Comparison of ENCODE assay signal across 15 cellular contexts in genomic region chr10:1411451-1411850, GRCh38.
A peak's percentile ranks its signal among the peaks of the same experiment; 100 is the strongest.
DNase-seq lines count a peak whose midpoint lies in the region; ATAC-seq and TF ChIP-seq lines count a peak whose summit lies in the region.
"Had no signal": no experiment of that assay in that cellular context is flagged by ENCODE, and none has a peak within 500 bp of the region (broad histone marks: within the 10 kb centered on the region; RNA-seq: fewer than 3 reads in every experiment).

No MANE protein-coding gene starts in this region.

- H3K36me3 Mint-ChIP-seq in chondrocyte (ENCODE audit: low read depth), result no peaks in the 10 kb centered on the region
- H3K36me3 Mint-ChIP-seq: CD4-positive, alpha-beta memory T cell had no signal

- peak; percentile 48 for DNase-seq in activated effector memory CD4-positive, alpha-beta T cell treated with anti-CD3 and anti-CD28 coated beads, Interleukin-2, amount 50 U/mL, for 16 hours
- no peak for DNase-seq in activated effector memory CD4-positive, alpha-beta T cell treated with Interleukin-2 at 50 U/mL for 16 hours
- DNase-seq in chondrocyte (ENCODE audit: low spot score) (peak; percentile 77), left lobe of liver (ENCODE audit: low spot score) (peak; percentile 37), stomach (peak; percentile 11), PC-3 (no peak)
- DNase-seq: ACHN; CD4-positive, alpha-beta memory T cell; GF-D8; H9 had no signal

- no peaks in the 10 kb centered on the region for H3K9me3 Mint-ChIP-seq in chondrocyte (ENCODE audit: low read depth)
- H3K9me3 Mint-ChIP-seq: GM23338, H9, IgD-negative memory B cell had no signal

- no peak overlapping the region for H2AFZ ChIP-seq in PC-3 (ENCODE audit: low read length)
- H2AFZ ChIP-seq: GM23338 had no signal

- no peaks in the 10 kb centered on the region for H3K79me2 ChIP-seq in PC-3 (ENCODE audit: low read length)

- H3K9ac ChIP-seq in PC-3 (ENCODE audit: low read length), result no peak overlapping the region

- no peak for TF ChIP-seq CTCF in chondrocyte (IDR thresholded peaks at IDR 0.05)
- TF ChIP-seq CTCF in stomach (IDR thresholded peaks at IDR 0.05), result no peak
- TF ChIP-seq CTCF in PC-3 (conservative IDR thresholded peaks at IDR 0.05; ENCODE audit: low read depth, low read length), result no peak

- H3K4me1 Mint-ChIP-seq in chondrocyte (ENCODE audit: low read depth), result no peaks in the 10 kb centered on the region
- H3K4me1 Mint-ChIP-seq: CD4-positive, alpha-beta memory T cell had no signal

- no peak overlapping the region for H3K27ac Mint-ChIP-seq in chondrocyte (ENCODE audit: unreplicated experiment)
- H3K27ac Mint-ChIP-seq: CD4-positive, alpha-beta memory T cell; GM23338; H9; IgD-negative memory B cell had no signal

- no peaks in the 10 kb centered on the region for H3K36me3 ChIP-seq in stomach
- no peaks in the 10 kb centered on the region for H3K36me3 ChIP-seq in PC-3 (ENCODE audit: low read depth, low read length)

- H3K4me3 Mint-ChIP-seq in chondrocyte (ENCODE audit: unreplicated experiment), result no peak overlapping the region
- H3K4me3 Mint-ChIP-seq: GM23338, H9 had no signal

- no peak overlapping the region for H3K4me3 ChIP-seq in stomach
- H3K4me3 ChIP-seq in PC-3 (ENCODE audit: low read length), result no peak overlapping the region
- H3K4me3 ChIP-seq: GM23338 had no signal

- H3K9me3 ChIP-seq in stomach (no peaks in the 10 kb centered on the region), PC-3 (ENCODE audit: low read length) (no peaks in the 10 kb centered on the region)

- H3K4me1 ChIP-seq in stomach, result no peaks in the 10 kb centered on the region
- H3K4me1 ChIP-seq in PC-3 (ENCODE audit: insufficient read depth, low read length), result no peaks in the 10 kb centered on the region

- H3K4me2 ChIP-seq in PC-3 (ENCODE audit: low read length), result no peak overlapping the region
- H3K4me2 ChIP-seq: GM23338 had no signal

- H3K27me3 Mint-ChIP-seq in chondrocyte (ENCODE audit: low read depth), result no peaks in the 10 kb centered on the region

- no peak for ATAC-seq in left lobe of liver
- no peak for ATAC-seq in HG02885 (IDR thresholded peaks at IDR 0.05; ENCODE audit: poor library complexity, unreplicated experiment)
- ATAC-seq in HG03025 (IDR thresholded peaks at IDR 0.05; ENCODE audit: low FRiP score, unreplicated experiment), result no peak
- ATAC-seq in PC-3, result no peak
- ATAC-seq: GM23338 had no signal

- CTCF ChIA-PET in PC-3 (lab: Charles Lee), result no interaction called here

- TF ChIP-seq EP300 in stomach (IDR thresholded peaks at IDR 0.05), result no peak

- H3K27me3 ChIP-seq in stomach, result peaks cover 0 to 24% (median 0%) of the 10 kb centered on the region in 3 donors
- 0 out of 2 replicates have a peak, but pooled peaks cover 7% of the 10 kb centered on the region for H3K27me3 ChIP-seq in PC-3 (ENCODE audit: low read length)

- 87 to 93% (median 90%) methylated on average over 17 of the region's 17 CpGs for WGBS in stomach, 5 donors

- no peaks in the 10 kb centered on the region for H4K20me1 ChIP-seq in PC-3 (ENCODE audit: low read length)

- H3K27ac ChIP-seq in stomach (no peak overlapping the region), PC-3 (ENCODE audit: low read length) (no peak overlapping the region)
- H3K27ac ChIP-seq: C4-2B had no signal

- intact Hi-C loops in stomach (cut with DNase I; ENCODE audit: low total_unique reads), result no loop called here
- intact Hi-C loops in PC-3 (cut with micrococcal nuclease), result no loop called here

- POLR2A ChIA-PET in PC-3 (lab: Charles Lee; ENCODE audit: unreplicated experiment), result no interaction called here

- H3K9me2 ChIP-seq in PC-3 (replicated peaks; ENCODE audit: low read length), result no peaks in the 10 kb centered on the region

- H3F3A ChIP-seq in PC-3 (ENCODE audit: low read length, unreplicated experiment), result no peaks in the 10 kb centered on the region

- no TSS peak for BruUV-seq in PC-3 (replicated peaks; lab: Mats Ljungman, UMichigan)

- no peak for TF ChIP-seq POLR2A in stomach (IDR thresholded peaks at IDR 0.05)

Comparison
In these comparisons a context has a peak if more than half of its experiments do, and no peak if none do; other contexts are left out.
1. DNase-seq: peak in activated effector memory CD4-positive, alpha-beta T cell treated with anti-CD3 and anti-CD28 coated beads, Interleukin-2, amount 50 U/mL, for 16 hours (single experiment), chondrocyte (single experiment), left lobe of liver (single experiment) and stomach (single experiment); none in activated effector memory CD4-positive, alpha-beta T cell treated with Interleukin-2 at 50 U/mL for 16 hours (single experiment) and PC-3 (single experiment).